In genomic region chr19:39405261-39405912, GRCh38 we compare ENCODE assay signal across 9 cellular contexts. TPM values are rescaled to one million over a fixed set of nuclear protein-coding genes. Genes with fewer than 3 reads are reported as not detected.
DNase-seq lines count a peak whose midpoint lies in the region; ATAC-seq and TF ChIP-seq lines count a peak whose summit lies in the region.
"Had no signal": no experiment of that assay in that cellular context is flagged by ENCODE, and none has a peak within 500 bp of the region (broad histone marks: within the 10 kb centered on the region; RNA-seq: fewer than 3 reads in every experiment).

No MANE protein-coding gene starts in this region.

- H3K36me3 Mint-ChIP-seq in activated T-cell treated with anti-CD3 and anti-CD28 coated beads, Interleukin-2, amount 50 U/mL, for 24 hours (ENCODE audit: low read depth), result peaks cover 26% of the 10 kb centered on the region
- H3K36me3 Mint-ChIP-seq in activated T-cell treated with anti-CD3 and anti-CD28 coated beads, Interleukin-2, amount 50 U/mL, for 72 hours (ENCODE audit: insufficient read depth in 2 of 2), result peaks cover 15 to 21% of the 10 kb centered on the region in 2 donors

- intact Hi-C loops in left lung (cut with DNase I), result no loop called here

- H3K4me3 Mint-ChIP-seq in activated T-cell treated with anti-CD3 and anti-CD28 coated beads, Interleukin-2, amount 50 U/mL, for 24 hours, result peak overlapping the region; percentile 96
- H3K4me3 Mint-ChIP-seq in activated T-cell treated with anti-CD3 and anti-CD28 coated beads, Interleukin-2, amount 50 U/mL, for 72 hours, result peak overlapping the region; percentile 88 to 100

- no peak for DNase-seq in activated T-cell treated with anti-CD3 and anti-CD28 coated beads, Interleukin-2, amount 50 U/mL, for 24 hours
- DNase-seq in activated T-cell treated with anti-CD3 and anti-CD28 coated beads, Interleukin-2, amount 50 U/mL, for 48 hours, result no peak
- DNase-seq in activated T-cell treated with anti-CD3 and anti-CD28 coated beads, Interleukin-2, amount 50 U/mL, for 72 hours, result no peak
- no peak for DNase-seq in left lung
- DNase-seq in stimulated activated CD4-positive, alpha-beta T cell treated with anti-CD3 and anti-CD28 coated beads, Interleukin-1b, Interleukin-23, amount 100 ng/mL, for 48 hours, result no peak
- no peak for DNase-seq in GOT3 (lab: John Stamatoyannopoulos, UW)
- DNase-seq in HuH-7.5 (ENCODE audit: low spot score), result no peak
- DNase-seq: NCI-H1436 treated with DMSO at 0.1 percent for 48 hours had no signal

- H3K27me3 ChIP-seq in left lung, result no peaks in the 10 kb centered on the region
- no peaks in the 10 kb centered on the region for H3K27me3 ChIP-seq in thymus (ENCODE audit: control insufficient read depth, insufficient read depth)

- no peaks in the 10 kb centered on the region for H3K27me3 Mint-ChIP-seq in activated T-cell treated with anti-CD3 and anti-CD28 coated beads, Interleukin-2, amount 50 U/mL, for 24 hours
- no peaks in the 10 kb centered on the region for H3K27me3 Mint-ChIP-seq in activated T-cell treated with anti-CD3 and anti-CD28 coated beads, Interleukin-2, amount 50 U/mL, for 72 hours (ENCODE audit: low read depth)

- no peak for ATAC-seq in activated T-cell treated with anti-CD3 and anti-CD28 coated beads, Interleukin-2, amount 50 U/mL, for 72 hours (replicated peaks in 1 of 2)
- no peak for ATAC-seq in left lung

- peaks cover 9 to 21% of the 10 kb centered on the region in 2 donors for H3K36me3 ChIP-seq in left lung
- H3K36me3 ChIP-seq in thymus (ENCODE audit: control insufficient read depth, insufficient read depth), result peaks cover 15% of the 10 kb centered on the region

- H3K4me1 ChIP-seq in left lung (peaks cover 18 to 62% of the 10 kb centered on the region in 2 donors), thymus (ENCODE audit: control insufficient read depth, insufficient read depth, low read length) (peaks cover 50% of the 10 kb centered on the region)

- TF ChIP-seq CTCF in left lung (IDR thresholded peaks at IDR 0.05), result no peak

- WGBS in thymus, result 95% methylated on average over 17 of the region's 17 CpGs

- no peaks in the 10 kb centered on the region for H3K9me3 ChIP-seq in left lung
- H3K9me3 ChIP-seq in thymus (ENCODE audit: control insufficient read depth), result no peaks in the 10 kb centered on the region

- H3K4me3 ChIP-seq in left lung, result peak overlapping the region in 1 of 2 donors; percentile 100
- peak overlapping the region; percentile 99 for H3K4me3 ChIP-seq in thymus (ENCODE audit: low read length)

- H3K27ac Mint-ChIP-seq in activated T-cell treated with anti-CD3 and anti-CD28 coated beads, Interleukin-2, amount 50 U/mL, for 24 hours, result peak overlapping the region; percentile 99
- no peak overlapping the region for H3K27ac Mint-ChIP-seq in activated T-cell treated with anti-CD3 and anti-CD28 coated beads, Interleukin-2, amount 50 U/mL, for 72 hours

- H3K27ac ChIP-seq in left lung (peak overlapping the region; percentile 98 to 100), thymus (ENCODE audit: low read depth) (peak overlapping the region; percentile 93)

- H3K4me1 Mint-ChIP-seq in activated T-cell treated with anti-CD3 and anti-CD28 coated beads, Interleukin-2, amount 50 U/mL, for 24 hours (ENCODE audit: low read depth), result peaks cover 63% of the 10 kb centered on the region
- peaks cover 62% of the 10 kb centered on the region for H3K4me1 Mint-ChIP-seq in activated T-cell treated with anti-CD3 and anti-CD28 coated beads, Interleukin-2, amount 50 U/mL, for 72 hours (ENCODE audit: low read depth)

- no peaks in the 10 kb centered on the region for H3K9me3 Mint-ChIP-seq in activated T-cell treated with anti-CD3 and anti-CD28 coated beads, Interleukin-2, amount 50 U/mL, for 24 hours
- H3K9me3 Mint-ChIP-seq in activated T-cell treated with anti-CD3 and anti-CD28 coated beads, Interleukin-2, amount 50 U/mL, for 72 hours, result no peaks in the 10 kb centered on the region

RNA-seq across cellular contexts. Expression of gene ZFP36, which starts 1.3 kb away (rescaled TPM):
- 100 to 1,000 TPM in 1 of 2 donors, 10 to 100 TPM in 1; 81.4 to 108 TPM for total RNA-seq in activated T-cell treated with anti-CD3 and anti-CD28 coated beads, Interleukin-2, amount 50 U/mL, for 72 hours
- total RNA-seq in left lung, result 100 to 1,000 TPM; 165 to 172 TPM
- 250 TPM for polyA plus RNA-seq in thymus

RNA-seq across cellular contexts. Expression of gene PLEKHG2, which starts 7.1 kb away (rescaled TPM):
- 10 to 100 TPM; 86.5 to 92.1 TPM for total RNA-seq in activated T-cell treated with anti-CD3 and anti-CD28 coated beads, Interleukin-2, amount 50 U/mL, for 72 hours
- 10 to 100 TPM; 39.5 to 50.8 TPM for total RNA-seq in left lung
- 30.8 TPM for polyA plus RNA-seq in thymus

RNA-seq across cellular contexts. Expression of gene MED29, which starts 14.2 kb away (rescaled TPM):
- total RNA-seq in activated T-cell treated with anti-CD3 and anti-CD28 coated beads, Interleukin-2, amount 50 U/mL, for 72 hours, result 10 to 100 TPM; 26.4 to 34.3 TPM
- total RNA-seq in left lung, result 10 to 100 TPM; 29.7 to 32.7 TPM
- polyA plus RNA-seq in thymus, result 27.8 TPM

RNA-seq across cellular contexts. Expression of gene PAF1, which starts 14.5 kb away (rescaled TPM):
- 10 to 100 TPM; 52.0 TPM for total RNA-seq in activated T-cell treated with anti-CD3 and anti-CD28 coated beads, Interleukin-2, amount 50 U/mL, for 72 hours
- 10 to 100 TPM; 31.0 to 36.1 TPM for total RNA-seq in left lung
- 40.1 TPM for polyA plus RNA-seq in thymus

RNA-seq across cellular contexts. Expression of gene RPS16, which starts 30.4 kb away (rescaled TPM):
- total RNA-seq in activated T-cell treated with anti-CD3 and anti-CD28 coated beads, Interleukin-2, amount 50 U/mL, for 72 hours, result 1,000 to 10,000 TPM; 3,177 to 3,644 TPM
- total RNA-seq in left lung, result 1,000 to 10,000 TPM; 1,507 to 1,549 TPM
- 3,143 TPM for polyA plus RNA-seq in thymus
